33 cellular contexts compared by ENCODE assay signal in genomic region chr2:140801311-140801710, GRCh38.
"Had no signal": no experiment of that assay in that cellular context is flagged by ENCODE, and none has a peak within 500 bp of the region (broad histone marks: within the 10 kb centered on the region; RNA-seq: fewer than 3 reads in every experiment).

No MANE protein-coding gene starts in this region.

- H3K36me3 ChIP-seq: ascending aorta, cardiac muscle cell, colonic mucosa, MG63, WERI-Rb-1 had no signal

- ATAC-seq: activated CD8-positive, alpha-beta T cell treated with anti-CD3 and anti-CD28 coated beads for 36 hours had no signal

- H3K4me3 ChIP-seq: ascending aorta, cardiac muscle cell, colonic mucosa, MG63 had no signal

- H3K9me3 ChIP-seq: ascending aorta, colonic mucosa, MG63 had no signal

- H3K27ac ChIP-seq: ascending aorta, cardiac muscle cell, colonic mucosa, WERI-Rb-1 had no signal

- DNase-seq: activated CD4-positive, alpha-beta T cell treated with anti-CD3 and anti-CD28 coated beads for 1 hour; activated CD4-positive, alpha-beta T cell treated with anti-CD3 and anti-CD28 coated beads for 48 hours; activated CD4-positive, CD25-positive, alpha-beta regulatory T cell; activated CD8-positive, alpha-beta T cell treated with anti-CD3 and anti-CD28 coated beads for 36 hours; activated gamma-delta T cell; activated naive CD4-positive, alpha-beta T cell treated with Interleukin-2 at 50 U/mL for 16 hours; activated naive CD8-positive, alpha-beta T cell treated with anti-CD3 and anti-CD28 coated beads, Interleukin-2, amount 10 ng/mL, durations not matched to agents 7 days and 5 days; activated T-cell treated with anti-CD3 and anti-CD28 coated beads, Interleukin-2, amount 50 U/mL, for 1 hour; amygdala; colonic mucosa; Kasumi-1; MG63; MV-4-11; NCI-H1092; NCI-H1417; NCI-H146; NCI-H187; NCI-H2029 treated with DMSO at 0.1 percent for 48 hours; NCI-H2107; NCI-H2171 treated with DMSO at 0.1 percent for 48 hours; NCI-H2227 treated with DMSO at 0.1 percent for 48 hours; NCI-H446; NCI-H510A treated with DMSO at 0.1 percent for 48 hours; NCI-H526 treated with DMSO at 0.1 percent for 48 hours; NCI-H82; Right ventricle myocardium superior; SW 1271; T-helper 1 cell; T-helper 2 cell; T-helper 9 cell; WERI-Rb-1 had no signal

- H3K4me1 ChIP-seq: ascending aorta, colonic mucosa had no signal

- H3K27me3 ChIP-seq: ascending aorta, cardiac muscle cell, colonic mucosa, MG63 had no signal
